In genomic region chr4:88610771-88611170, GRCh38 we compare ENCODE assay signal across 10 cellular contexts. TPM values are rescaled to one million over a fixed set of nuclear protein-coding genes. Genes with fewer than 3 reads are reported as not detected.
DNase-seq lines count a peak whose midpoint lies in the region; ATAC-seq and TF ChIP-seq lines count a peak whose summit lies in the region.
"Had no signal": no experiment of that assay in that cellular context is flagged by ENCODE, and none has a peak within 500 bp of the region (broad histone marks: within the 10 kb centered on the region; RNA-seq: fewer than 3 reads in every experiment).

No MANE protein-coding gene starts in this region.

- H3K36me3 ChIP-seq in testis (ENCODE audit: low read depth, missing control alignments): no peaks in the 10 kb centered on the region

- TF ChIP-seq POLR2A in testis (IDR thresholded peaks at IDR 0.05): no peak

- H3K4me3 Mint-ChIP-seq in T-helper 2 cell treated with Interferon-gamma antibody and Interleukin-4, amounts not matched to agents 5 μg/mL and 100 μg/mL, for 36 hours: no peak overlapping the region
- H3K4me3 Mint-ChIP-seq in endothelial cell (ENCODE audit: unreplicated experiment) (no peak overlapping the region), memory B cell (no peak overlapping the region)

- H3K27ac ChIP-seq in testis: peak overlapping the region in 1 of 2 donors; percentile 71

- peaks cover 9% of the 10 kb centered on the region for H3K9me3 Mint-ChIP-seq in T-helper 2 cell treated with Interferon-gamma antibody and Interleukin-4, amounts not matched to agents 5 μg/mL and 100 μg/mL, for 36 hours
- no peaks in the 10 kb centered on the region for H3K9me3 Mint-ChIP-seq in endothelial cell (ENCODE audit: unreplicated experiment)
- peaks cover 2% of the 10 kb centered on the region for H3K9me3 Mint-ChIP-seq in memory B cell

- no peaks in the 10 kb centered on the region for H3K27me3 Mint-ChIP-seq in T-helper 2 cell treated with Interferon-gamma antibody and Interleukin-4, amounts not matched to agents 5 μg/mL and 100 μg/mL, for 36 hours (ENCODE audit: low read depth)
- H3K27me3 Mint-ChIP-seq in endothelial cell (ENCODE audit: unreplicated experiment) (peaks cover 6% of the 10 kb centered on the region), memory B cell (no peaks in the 10 kb centered on the region)

- ATAC-seq in memory B cell (ENCODE audit: low read depth) (no peak), HG02678 (IDR thresholded peaks at IDR 0.05; ENCODE audit: unreplicated experiment) (no peak), HG02840 (IDR thresholded peaks at IDR 0.05; ENCODE audit: low FRiP score, unreplicated experiment) (no peak)

- peaks cover 9% of the 10 kb centered on the region for H3K4me1 ChIP-seq in testis

- no peak for TF ChIP-seq CTCF in endothelial cell (IDR thresholded peaks at IDR 0.05; ENCODE audit: unreplicated experiment)
- TF ChIP-seq CTCF in testis (IDR thresholded peaks at IDR 0.05): no peak

- H3K27me3 ChIP-seq in testis: no peaks in the 10 kb centered on the region

- no peak for DNase-seq in T-helper 2 cell treated with Interferon-gamma antibody and Interleukin-4, amounts not matched to agents 5 μg/mL and 100 μg/mL, for 36 hours (ENCODE audit: low spot score)
- DNase-seq in T-helper 2 cell (no peak), endothelial cell (ENCODE audit: low spot score) (no peak), memory B cell (ENCODE audit: low spot score in 2 of 2) (no peak), testis (peak; percentile 57)
- DNase-seq in stimulated activated CD4-positive, alpha-beta T cell treated with anti-CD3 and anti-CD28 coated beads, Interleukin-12 subunit alpha, Interleukin-12 subunit beta, amount 100 ng/mL, for 4 hours: no peak
- DNase-seq: activated CD8-positive, alpha-beta memory T cell treated with anti-CD3 and anti-CD28 coated beads for 24 hours; NCI-H526 had no signal

- H3K9me3 ChIP-seq in testis: no peaks in the 10 kb centered on the region

- H3K4me1 Mint-ChIP-seq in T-helper 2 cell treated with Interferon-gamma antibody and Interleukin-4, amounts not matched to agents 5 μg/mL and 100 μg/mL, for 36 hours (ENCODE audit: low read depth): peaks cover 57% of the 10 kb centered on the region
- H3K4me1 Mint-ChIP-seq in endothelial cell (ENCODE audit: unreplicated experiment): peaks cover 40% of the 10 kb centered on the region
- peaks cover 45% of the 10 kb centered on the region for H3K4me1 Mint-ChIP-seq in memory B cell

- peaks cover 52% of the 10 kb centered on the region for H3K36me3 Mint-ChIP-seq in T-helper 2 cell treated with Interferon-gamma antibody and Interleukin-4, amounts not matched to agents 5 μg/mL and 100 μg/mL, for 36 hours (ENCODE audit: low read depth)
- H3K36me3 Mint-ChIP-seq in endothelial cell (ENCODE audit: low read depth, unreplicated experiment): peaks cover 19% of the 10 kb centered on the region
- H3K36me3 Mint-ChIP-seq in memory B cell: peaks cover 43% of the 10 kb centered on the region

- no peak overlapping the region for H3K4me3 ChIP-seq in testis

- intact Hi-C loops in testis (cut with DNase I; ENCODE audit: low total_unique reads): no loop called here

- peak overlapping the region; percentile 21 for H3K27ac Mint-ChIP-seq in T-helper 2 cell treated with Interferon-gamma antibody and Interleukin-4, amounts not matched to agents 5 μg/mL and 100 μg/mL, for 36 hours
- peak overlapping the region; percentile 71 for H3K27ac Mint-ChIP-seq in endothelial cell (ENCODE audit: unreplicated experiment)
- peak overlapping the region; percentile 39 for H3K27ac Mint-ChIP-seq in memory B cell

- WGBS in testis, 2 donors: 55 to 74% methylated on average over 3 to 5 of the region's 5 CpGs

RNA-seq across cellular contexts. Expression of gene HERC3, which starts 18.5 kb away (rescaled TPM):
- total RNA-seq in endothelial cell (ENCODE audit: unreplicated experiment) (8.0 TPM), testis (10 to 100 TPM; 14.6 to 15.7 TPM)
- 8.1 TPM for polyA plus RNA-seq in testis (ENCODE audit: insufficient read depth, low read depth, low replicate concordance)

Comparison
In these comparisons a context has a peak if more than half of its experiments do, and no peak if none do; other contexts are left out.
1. H3K27ac Mint-ChIP-seq: peak in every context shown above with its lines; median percentile 71 in endothelial cell; 39 in memory B cell; 21 in T-helper 2 cell treated with Interferon-gamma antibody and Interleukin-4, amounts not matched to agents 5 μg/mL and 100 μg/mL, for 36 hours.